9 cellular contexts compared by ENCODE assay signal in the genomic region with DNA sequence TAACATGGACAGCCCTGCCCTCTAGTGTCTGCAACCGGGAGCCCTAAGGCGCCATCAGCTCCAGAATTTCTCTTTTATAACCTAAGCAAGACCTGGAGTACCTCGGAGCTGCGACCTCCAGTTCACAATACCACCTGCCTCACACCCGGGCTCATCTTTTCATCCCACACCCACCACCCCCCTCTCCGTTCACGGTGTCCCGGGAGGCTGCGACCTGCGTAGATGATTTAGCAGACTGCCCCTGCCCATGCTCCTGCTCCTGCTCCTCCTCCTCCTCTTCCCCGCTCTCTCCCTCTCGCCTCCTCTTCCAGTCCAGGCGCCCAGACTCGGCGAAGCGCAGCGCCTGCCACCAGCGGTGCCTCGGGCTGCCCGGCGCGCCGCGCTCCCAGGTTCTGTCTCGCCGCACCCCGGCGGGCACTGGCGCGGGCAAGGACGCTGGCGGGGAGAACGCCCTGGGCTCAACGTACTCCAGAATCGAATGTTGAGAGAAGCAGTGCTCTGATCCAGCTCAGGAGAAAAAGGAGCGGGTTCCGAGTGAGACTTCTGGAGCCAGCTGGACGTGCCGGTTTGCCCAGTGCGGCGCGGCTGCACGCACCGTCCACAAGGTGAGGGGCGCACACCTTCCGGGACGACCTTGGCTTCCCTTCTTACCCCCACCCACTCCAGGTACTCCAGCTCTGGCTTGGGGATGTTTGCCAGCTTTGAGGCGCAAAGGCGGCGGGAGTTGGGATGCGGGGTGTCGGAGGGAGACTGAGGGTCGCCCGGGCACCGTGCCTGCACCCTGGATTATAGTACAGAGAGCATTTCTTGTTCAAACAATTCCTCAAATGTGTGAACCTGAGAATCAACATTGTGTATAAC. TPM values are rescaled to one million over a fixed set of nuclear protein-coding genes. Genes with fewer than 3 reads are reported as not detected.
DNase-seq lines count a peak whose midpoint lies in the region; ATAC-seq, FAIRE-seq and TF ChIP-seq lines count a peak whose summit lies in the region.
"Had no signal": no experiment of that assay in that cellular context is flagged by ENCODE, and none has a peak within 500 bp of the region (broad histone marks: within the 10 kb centered on the region; RNA-seq: fewer than 3 reads in every experiment).

A gene with protein sequence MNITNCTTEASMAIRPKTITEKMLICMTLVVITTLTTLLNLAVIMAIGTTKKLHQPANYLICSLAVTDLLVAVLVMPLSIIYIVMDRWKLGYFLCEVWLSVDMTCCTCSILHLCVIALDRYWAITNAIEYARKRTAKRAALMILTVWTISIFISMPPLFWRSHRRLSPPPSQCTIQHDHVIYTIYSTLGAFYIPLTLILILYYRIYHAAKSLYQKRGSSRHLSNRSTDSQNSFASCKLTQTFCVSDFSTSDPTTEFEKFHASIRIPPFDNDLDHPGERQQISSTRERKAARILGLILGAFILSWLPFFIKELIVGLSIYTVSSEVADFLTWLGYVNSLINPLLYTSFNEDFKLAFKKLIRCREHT (plus strand): TSS at position 310 of the 861 bp plus-strand sequence. CDS start 77,807 bp downstream, outside the sequence.

- H3K9ac ChIP-seq in NT2/D1 (ENCODE audit: insufficient read length, low read depth) = peak within 1 kb of the TSS; percentile 74

- peak within 1 kb of the TSS; percentile 57 for H3K4me3 ChIP-seq in NT2/D1 (ENCODE audit: insufficient read length, low read depth)
- no peak within 1 kb of the TSS for H3K4me3 ChIP-seq in naive thymus-derived CD4-positive, alpha-beta T cell (ENCODE audit: low read length)
- H3K4me3 ChIP-seq: mucosa of descending colon had no signal

- H3K27ac Mint-ChIP-seq in naive thymus-derived CD4-positive, alpha-beta T cell = no peak within 1 kb of the TSS

- H3K4me1 ChIP-seq in NT2/D1 (ENCODE audit: insufficient read depth, insufficient read length) = no peaks in the 10 kb centered on the region
- no peaks in the 10 kb centered on the region for H3K4me1 ChIP-seq in naive thymus-derived CD4-positive, alpha-beta T cell (ENCODE audit: control insufficient read depth in 2 of 2, insufficient read depth in 2 of 2, low read length in 2 of 2)

- peak; percentile 65 for ATAC-seq in HG03342 (IDR thresholded peaks at IDR 0.05; ENCODE audit: unreplicated experiment)
- ATAC-seq in naive thymus-derived CD4-positive, alpha-beta T cell = no peak
- ATAC-seq: mucosa of descending colon had no signal

- H3K27me3 ChIP-seq in NT2/D1 (ENCODE audit: insufficient read depth, insufficient read length) = peaks cover 20% of the 10 kb centered on the region
- H3K27me3 ChIP-seq in naive thymus-derived CD4-positive, alpha-beta T cell (ENCODE audit: control insufficient read depth in 2 of 2, insufficient read depth in 2 of 2, low read length in 2 of 2) = peaks cover 0 to 3% of the 10 kb centered on the region in 2 donors

- H3K36me3 Mint-ChIP-seq in naive thymus-derived CD4-positive, alpha-beta T cell = no peaks in the 10 kb centered on the region

- H3K27me3 Mint-ChIP-seq in naive thymus-derived CD4-positive, alpha-beta T cell = peaks cover 41 to 70% (median 62%) of the 10 kb centered on the region in 5 donors

- intact Hi-C loops in naive thymus-derived CD4-positive, alpha-beta T cell (cut with micrococcal nuclease) = no loop called here

- DNase-seq in ACHN (peak; percentile 15), GM12891 (ENCODE audit: insufficient read length, low spot score) (peak; percentile 35), NT2/D1 (ENCODE audit: low read depth, low spot score) (peak; percentile 13), ecto neural progenitor cell (ENCODE audit: low spot score) (peak; percentile 85), middle frontal gyrus (ENCODE audit: extremely low spot score, low spot score) (peak; percentile 39)
- DNase-seq in effector CD4-positive, alpha-beta T cell = no peak
- DNase-seq in naive thymus-derived CD4-positive, alpha-beta T cell = no peak

- POLR2A ChIA-PET in naive thymus-derived CD4-positive, alpha-beta T cell (lab: Charles Lee) = no interaction called here

- H3K4me3 Mint-ChIP-seq in naive thymus-derived CD4-positive, alpha-beta T cell = peak within 1 kb of the TSS in 1 of 10 donors; percentile 18

- FAIRE-seq in GM12891 (lab: Jason Lieb, UNC) = no peak

- CTCF ChIA-PET in naive thymus-derived CD4-positive, alpha-beta T cell (lab: Charles Lee) = no interaction called here

- H3K27ac ChIP-seq in naive thymus-derived CD4-positive, alpha-beta T cell (ENCODE audit: low read depth, low read length) = no peak within 1 kb of the TSS

- no peaks in the 10 kb centered on the region for H3K9me3 ChIP-seq in NT2/D1 (ENCODE audit: insufficient read depth, low read length)
- no peaks in the 10 kb centered on the region for H3K9me3 ChIP-seq in naive thymus-derived CD4-positive, alpha-beta T cell (ENCODE audit: control insufficient read depth in 2 of 3, low read length in 3 of 3)
- H3K9me3 ChIP-seq: mucosa of descending colon had no signal

- H3K4me1 Mint-ChIP-seq in naive thymus-derived CD4-positive, alpha-beta T cell = peaks cover 0 to 6% (median 0%) of the 10 kb centered on the region in 7 donors

- no peak for TF ChIP-seq POLR2A in GM12891 (IDR thresholded peaks at IDR 0.05; ENCODE audit: low read depth, low read length)

- no peaks in the 10 kb centered on the region for H3K36me3 ChIP-seq in NT2/D1 (ENCODE audit: insufficient read depth, insufficient read length, low read length)
- H3K36me3 ChIP-seq in naive thymus-derived CD4-positive, alpha-beta T cell (ENCODE audit: control insufficient read depth in 2 of 3, insufficient read depth in 3 of 3, low read length in 3 of 3) = no peaks in the 10 kb centered on the region

- H3K9me3 Mint-ChIP-seq in naive thymus-derived CD4-positive, alpha-beta T cell = peaks cover 0 to 8% (median 4%) of the 10 kb centered on the region in 11 donors

- in situ Hi-C loops in ACHN (cut with HindIII; ENCODE audit: low pct_ligation_motif_present, low pct_unique_long_range_greater_than_20kb, low sequenced_read_pairs) = no loop called here

TF ChIP-seq in GM12891, 5 proteins besides CTCF, POLR2A, EP300 and RAD21:
- TF ChIP-seq SPI1 (IDR thresholded peaks at IDR 0.05; ENCODE audit: low read depth, low read length) (no peak), POU2F2 (IDR thresholded peaks at IDR 0.05; ENCODE audit: low read depth, low read length) (no peak), TAF1 (IDR thresholded peaks at IDR 0.05; ENCODE audit: low read depth, low read length) (no peak), PAX5 (IDR thresholded peaks at IDR 0.05; ENCODE audit: insufficient read depth, low read length, severe bottlenecking) (no peak), POLR2AphosphoS5 (IDR thresholded peaks at IDR 0.05; ENCODE audit: low read depth, low read length) (no peak)
TF ChIP-seq in GM12891: peak in this region for 0.

RNA-seq across cellular contexts. Expression of the gene that starts here (rescaled TPM):
- not detected for polyA plus RNA-seq in GM12891 (2012; ENCODE audit: low read depth, missing spikeins)
- total RNA-seq in naive thymus-derived CD4-positive, alpha-beta T cell = not detected
- not detected for polyA plus RNA-seq in naive thymus-derived CD4-positive, alpha-beta T cell
- total RNA-seq: mucosa of descending colon had no signal

Comparison
In these comparisons a context has a peak if more than half of its experiments do, and no peak if none do; other contexts are left out.
1. DNase-seq: peak in ACHN (single experiment), GM12891 (single experiment), NT2/D1 (single experiment), ecto neural progenitor cell (single experiment) and middle frontal gyrus (single experiment); none in effector CD4-positive, alpha-beta T cell (single experiment) and naive thymus-derived CD4-positive, alpha-beta T cell (0 of 9).